30 cellular contexts compared by ENCODE assay signal in genomic region chr1:33501309-33501708, GRCh38.
"Had no signal": no experiment of that assay in that cellular context is flagged by ENCODE, and none has a peak within 500 bp of the region (broad histone marks: within the 10 kb centered on the region; RNA-seq: fewer than 3 reads in every experiment).

No MANE protein-coding gene starts in this region.

- H3K9me3 ChIP-seq: pancreas, prostate gland had no signal

- H3K4me1 ChIP-seq: pancreas, prostate gland, sigmoid colon, uterus had no signal

- FAIRE-seq: astrocyte, endothelial cell of umbilical vein, kidney, pancreas, small intestine, TTC549 had no signal

- H3K27ac ChIP-seq: brain microvascular endothelial cell, coronary artery, dorsolateral prefrontal cortex, pancreas, prostate gland, sigmoid colon, uterus, VCaP had no signal

- H3K4me3 ChIP-seq: coronary artery, dorsolateral prefrontal cortex, pancreas, prostate gland, sigmoid colon, uterus had no signal

- H3K36me3 ChIP-seq: brain microvascular endothelial cell, pancreas, prostate gland, uterus had no signal

- ATAC-seq: left colon; pancreas; stimulated activated memory B cell treated with anti-CD40 and anti-IgM and Interleukin-4, amounts not matched to agents 10 μg/mL and 1 μg/mL and 100 μg/mL, for 72 hours; stimulated activated naive CD8-positive, alpha-beta T cell treated with anti-CD3 and anti-CD28 coated beads, Interleukin-15, amount 100 ng/mL, for 72 hours had no signal

- DNase-seq: activated CD4-positive, alpha-beta T cell treated with anti-CD3 and anti-CD28 coated beads for 4 hours; activated CD4-positive, alpha-beta T cell treated with anti-CD3 and anti-CD28 coated beads, Interleukin-2, amount 50 U/mL, for 4 hours; activated effector memory CD4-positive, alpha-beta T cell treated with anti-CD3 and anti-CD28 coated beads, Interleukin-2, amount 50 U/mL, for 16 hours; activated naive CD4-positive, alpha-beta T cell treated with anti-CD3 and anti-CD28 coated beads, Interleukin-2, amount 10 ng/mL, durations not matched to agents 7 days and 5 days; amniotic stem cell; brain microvascular endothelial cell; dorsolateral prefrontal cortex; head of caudate nucleus; hippocampal formation; immature natural killer cell; kidney; left colon; naive B cell; pancreas; retina; sigmoid colon; small intestine; stimulated activated CD4-positive, alpha-beta T cell treated with anti-CD3 and anti-CD28 coated beads, Interleukin-1b, Interleukin-23, amount 100 ng/mL, for 48 hours; stimulated activated CD4-positive, alpha-beta T cell treated with anti-CD3 and anti-CD28 coated beads, Interleukin-4, amount 100 ng/mL, for 4 hours; stimulated activated CD8-positive, alpha-beta memory T cell treated with anti-CD3 and anti-CD28 coated beads, Interleukin-4, amount 100 ng/mL, for 48 hours; stimulated activated naive CD8-positive, alpha-beta T cell treated with anti-CD3 and anti-CD28 coated beads, Interleukin-15, amount 100 ng/mL, for 72 hours; substantia nigra; uterus had no signal

- H3K27me3 ChIP-seq: brain microvascular endothelial cell, dorsolateral prefrontal cortex, pancreas, sigmoid colon, uterus had no signal
